2 cellular contexts compared by ENCODE assay signal in the genomic region with DNA sequence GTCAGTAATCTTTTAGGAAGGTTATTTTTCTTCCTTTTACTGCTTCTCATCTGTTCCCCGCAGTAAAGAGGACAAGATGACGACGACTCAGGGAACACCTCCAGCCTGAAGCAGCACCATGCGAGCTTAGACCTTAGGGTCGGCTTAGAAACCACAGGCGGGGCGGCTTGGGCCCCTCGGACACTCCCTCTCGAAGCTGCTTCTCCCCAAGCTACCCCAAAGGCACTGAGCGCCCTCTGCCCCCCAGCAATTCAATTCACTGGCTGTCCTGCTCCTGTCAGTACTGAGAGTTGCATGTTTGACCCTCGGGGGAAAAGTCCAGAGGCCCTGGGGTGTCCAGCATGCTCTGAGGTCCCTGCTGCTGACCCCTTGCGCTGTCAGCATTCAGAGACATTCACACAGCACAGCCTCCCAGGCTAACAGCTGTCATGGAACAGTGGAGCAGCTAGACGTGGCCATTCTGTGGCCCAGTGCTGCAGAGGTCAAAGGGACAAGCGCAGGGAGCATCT.
TF ChIP-seq lines count a peak whose summit lies in the region.

No MANE protein-coding gene starts in this region.

TF ChIP-seq in SK-N-SH, 30 proteins besides CTCF, POLR2A, EP300 and RAD21 (continued from another document):
- TF ChIP-seq REST (IDR thresholded peaks at IDR 0.05; ENCODE audit: low read depth, low read length) (no peak), USF2 (IDR thresholded peaks at IDR 0.05; ENCODE audit: borderline replicate concordance, low read depth, low read length) (no peak), FOXM1 (IDR thresholded peaks at IDR 0.05; ENCODE audit: low read depth) (no peak), CHD2 (IDR thresholded peaks at IDR 0.05; ENCODE audit: low read length, partially characterized antibody) (no peak), NFIC (IDR thresholded peaks at IDR 0.05; ENCODE audit: borderline replicate concordance) (no peak), POLR2AphosphoS5 (IDR thresholded peaks at IDR 0.05; ENCODE audit: low read depth, low read length) (no peak)

TF ChIP-seq in SK-N-SH treated with all-trans-retinoic acid at 6 μM for 48 hours, 23 proteins besides CTCF, POLR2A, EP300 and RAD21 (continued from another document):
- TF ChIP-seq, protein P1, sequence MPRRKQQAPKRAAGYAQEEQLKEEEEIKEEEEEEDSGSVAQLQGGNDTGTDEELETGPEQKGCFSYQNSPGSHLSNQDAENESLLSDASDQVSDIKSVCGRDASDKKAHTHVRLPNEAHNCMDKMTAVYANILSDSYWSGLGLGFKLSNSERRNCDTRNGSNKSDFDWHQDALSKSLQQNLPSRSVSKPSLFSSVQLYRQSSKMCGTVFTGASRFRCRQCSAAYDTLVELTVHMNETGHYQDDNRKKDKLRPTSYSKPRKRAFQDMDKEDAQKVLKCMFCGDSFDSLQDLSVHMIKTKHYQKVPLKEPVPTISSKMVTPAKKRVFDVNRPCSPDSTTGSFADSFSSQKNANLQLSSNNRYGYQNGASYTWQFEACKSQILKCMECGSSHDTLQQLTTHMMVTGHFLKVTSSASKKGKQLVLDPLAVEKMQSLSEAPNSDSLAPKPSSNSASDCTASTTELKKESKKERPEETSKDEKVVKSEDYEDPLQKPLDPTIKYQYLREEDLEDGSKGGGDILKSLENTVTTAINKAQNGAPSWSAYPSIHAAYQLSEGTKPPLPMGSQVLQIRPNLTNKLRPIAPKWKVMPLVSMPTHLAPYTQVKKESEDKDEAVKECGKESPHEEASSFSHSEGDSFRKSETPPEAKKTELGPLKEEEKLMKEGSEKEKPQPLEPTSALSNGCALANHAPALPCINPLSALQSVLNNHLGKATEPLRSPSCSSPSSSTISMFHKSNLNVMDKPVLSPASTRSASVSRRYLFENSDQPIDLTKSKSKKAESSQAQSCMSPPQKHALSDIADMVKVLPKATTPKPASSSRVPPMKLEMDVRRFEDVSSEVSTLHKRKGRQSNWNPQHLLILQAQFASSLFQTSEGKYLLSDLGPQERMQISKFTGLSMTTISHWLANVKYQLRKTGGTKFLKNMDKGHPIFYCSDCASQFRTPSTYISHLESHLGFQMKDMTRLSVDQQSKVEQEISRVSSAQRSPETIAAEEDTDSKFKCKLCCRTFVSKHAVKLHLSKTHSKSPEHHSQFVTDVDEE (CRISPR knock-in tag; IDR thresholded peaks at IDR 0.05), result no peak
- TF ChIP-seq PPARA (CRISPR knock-in tag; IDR thresholded peaks at IDR 0.05; ENCODE audit: borderline replicate concordance) (no peak), ZNF70 (CRISPR knock-in tag; IDR thresholded peaks at IDR 0.05) (no peak), OSR1 (CRISPR knock-in tag; IDR thresholded peaks at IDR 0.05) (no peak), ZFP30 (CRISPR knock-in tag; IDR thresholded peaks at IDR 0.05) (no peak), RARB (CRISPR knock-in tag; IDR thresholded peaks at IDR 0.05) (no peak)
